In genomic region chr16:8866118-8866883, GRCh38 we compare ENCODE assay signal across 9 cellular contexts. TPM values are rescaled to one million over a fixed set of nuclear protein-coding genes. Genes with fewer than 3 reads are reported as not detected.
DNase-seq lines count a peak whose midpoint lies in the region; ATAC-seq and TF ChIP-seq lines count a peak whose summit lies in the region.
"Had no signal": no experiment of that assay in that cellular context is flagged by ENCODE, and none has a peak within 500 bp of the region (broad histone marks: within the 10 kb centered on the region; RNA-seq: fewer than 3 reads in every experiment).

No MANE protein-coding gene starts in this region.

- no peak for ATAC-seq in HG03521 (IDR thresholded peaks at IDR 0.05; ENCODE audit: unreplicated experiment)

- peaks cover 0 to 2% (median 0%) of the 10 kb centered on the region in 8 donors for H3K9me3 Mint-ChIP-seq in CD4-positive, alpha-beta memory T cell
- H3K9me3 Mint-ChIP-seq in nephron progenitor cell, result no peaks in the 10 kb centered on the region

- no peak overlapping the region for H3K4me3 ChIP-seq in CD4-positive, alpha-beta memory T cell (ENCODE audit: low read length in 2 of 2)
- H3K4me3 ChIP-seq in OCI-LY7 (ENCODE audit: low read depth, low read length, poor library complexity, severe bottlenecking) (peak overlapping the region; percentile 92), esophagus squamous epithelium (peak overlapping the region; percentile 65 to 90 (median 80))

- H3K27ac Mint-ChIP-seq in CD4-positive, alpha-beta memory T cell, result peak overlapping the region in 3 of 7 donors; percentile 17 to 72 (median 38)
- H3K27ac Mint-ChIP-seq in nephron progenitor cell, result no peak overlapping the region

- intact Hi-C loops in CD4-positive, alpha-beta memory T cell (cut with micrococcal nuclease), result loop anchor here (5.0 kb wide), 1 partner anchor 49 kb away; no protein-coding TSS in a partner anchor
- intact Hi-C loops in OCI-LY7 (cut with micrococcal nuclease; ENCODE audit: unreplicated experiment), result loop anchor here (5.0 kb wide), 2 partner anchors 71 to 271 kb away; no protein-coding TSS in a partner anchor
- intact Hi-C loops in esophagus squamous epithelium (cut with DNase I), result no loop called here

- H3K4me1 ChIP-seq in CD4-positive, alpha-beta memory T cell (ENCODE audit: insufficient read depth, low read length), result peaks cover 59% of the 10 kb centered on the region
- H3K4me1 ChIP-seq in OCI-LY7 (ENCODE audit: insufficient read depth, low read length, poor library complexity, severe bottlenecking), result peaks cover 61% of the 10 kb centered on the region
- peaks cover 46 to 94% (median 67%) of the 10 kb centered on the region in 3 donors for H3K4me1 ChIP-seq in esophagus squamous epithelium

- H3K27me3 Mint-ChIP-seq in CD4-positive, alpha-beta memory T cell, result no peaks in the 10 kb centered on the region
- peaks cover 3% of the 10 kb centered on the region for H3K27me3 Mint-ChIP-seq in nephron progenitor cell (ENCODE audit: low read depth, poor library complexity)

- H3K27me3 ChIP-seq in CD4-positive, alpha-beta memory T cell (ENCODE audit: insufficient read depth, low read length), result no peaks in the 10 kb centered on the region
- H3K27me3 ChIP-seq in esophagus squamous epithelium, result no peaks in the 10 kb centered on the region
- H3K27me3 ChIP-seq: neutrophil had no signal

- no peak overlapping the region for H2AFZ ChIP-seq in OCI-LY7 (ENCODE audit: low read length)

- no peak for DNase-seq in CD4-positive, alpha-beta memory T cell
- no peak for DNase-seq in OCI-LY7 (ENCODE audit: low spot score)
- DNase-seq in esophagus squamous epithelium (lab: John Stamatoyannopoulos, UW), result no peak
- DNase-seq in nephron progenitor cell, result peak; percentile 60
- DNase-seq in mesenteric fat pad (ENCODE audit: low spot score), result no peak
- no peak for DNase-seq in cortex of kidney (lab: John Stamatoyannopoulos, UW)
- no peak for DNase-seq in NCI-H1048 (lab: John Stamatoyannopoulos, UW)

- POLR2A ChIA-PET in CD4-positive, alpha-beta memory T cell (lab: Charles Lee; ENCODE audit: partially characterized antibody), result interaction anchor here (0.8 to 1.1 kb wide), 3 partner anchors 11 to 225 kb away, joined by 3 to 4 read pairs (median 3); partner anchors contain the start of gene HAPSTR1
- POLR2A ChIA-PET in OCI-LY7 (lab: Charles Lee), result interaction anchor here (0.6 kb wide), 1 partner anchor 8 kb away, joined by 3 read pairs; no protein-coding TSS in a partner anchor

- TF ChIP-seq CTCF in OCI-LY7 (conservative IDR thresholded peaks at IDR 0.05; ENCODE audit: low read length) (no peak), esophagus squamous epithelium (IDR thresholded peaks at IDR 0.05) (no peak), nephron progenitor cell (IDR thresholded peaks at IDR 0.05) (no peak)

- H3K9me3 ChIP-seq in CD4-positive, alpha-beta memory T cell (ENCODE audit: control insufficient read depth in 1 of 2, low read length in 2 of 2), result no peaks in the 10 kb centered on the region
- H3K9me3 ChIP-seq in OCI-LY7 (ENCODE audit: low read length), result no peaks in the 10 kb centered on the region
- H3K9me3 ChIP-seq in esophagus squamous epithelium, result no peaks in the 10 kb centered on the region
- H3K9me3 ChIP-seq: neutrophil had no signal

- TF ChIP-seq POLR2A in esophagus squamous epithelium (IDR thresholded peaks at IDR 0.05), result no peak

- H3K4me1 Mint-ChIP-seq in CD4-positive, alpha-beta memory T cell, result peaks cover 32 to 65% (median 51%) of the 10 kb centered on the region in 4 donors
- peaks cover 74% of the 10 kb centered on the region for H3K4me1 Mint-ChIP-seq in nephron progenitor cell

- no peaks in the 10 kb centered on the region for H3K9me2 ChIP-seq in OCI-LY7 (ENCODE audit: insufficient read depth, low read length)

- H3K27ac ChIP-seq in CD4-positive, alpha-beta memory T cell (ENCODE audit: low read depth, low read length), result no peak overlapping the region
- H3K27ac ChIP-seq in OCI-LY7 (ENCODE audit: low read depth, low read length, poor library complexity, severe bottlenecking) (no peak overlapping the region), esophagus squamous epithelium (peak overlapping the region; percentile 94 to 96 (median 94))

- peak overlapping the region in 6 of 8 donors; percentile 15 to 84 (median 48) for H3K4me3 Mint-ChIP-seq in CD4-positive, alpha-beta memory T cell
- peak overlapping the region; percentile 93 for H3K4me3 Mint-ChIP-seq in nephron progenitor cell

- peak overlapping the region; percentile 80 for H3K4me2 ChIP-seq in OCI-LY7 (ENCODE audit: low read length)

- no TSS peak for BruUV-seq in OCI-LY7 (replicated peaks; lab: Mats Ljungman, UMichigan)

- CTCF ChIA-PET in CD4-positive, alpha-beta memory T cell (lab: Charles Lee; ENCODE audit: partially characterized antibody), result interaction anchor here (0.6 kb wide), 1 partner anchor 14 kb away, joined by 4 read pairs; no protein-coding TSS in a partner anchor
- CTCF ChIA-PET in OCI-LY7 (lab: Charles Lee; ENCODE audit: unreplicated experiment), result no interaction called here

- H3K79me2 ChIP-seq in OCI-LY7 (ENCODE audit: insufficient read depth, low read depth, low read length), result peaks cover 70% of the 10 kb centered on the region

- no peaks in the 10 kb centered on the region for H3K36me3 ChIP-seq in CD4-positive, alpha-beta memory T cell (ENCODE audit: insufficient read depth, low read length)
- H3K36me3 ChIP-seq in OCI-LY7 (ENCODE audit: insufficient read depth, low read length), result peaks cover 50% of the 10 kb centered on the region
- peaks cover 0 to 6% (median 0%) of the 10 kb centered on the region in 3 donors for H3K36me3 ChIP-seq in esophagus squamous epithelium

- H4K20me1 ChIP-seq in OCI-LY7 (ENCODE audit: insufficient read depth, low read length), result peaks cover 24% of the 10 kb centered on the region

- WGBS in esophagus squamous epithelium, 2 donors, result 46 to 56% methylated on average over 5 to 16 of the region's 30 CpGs

- peaks cover 0 to 6% of the 10 kb centered on the region in 2 donors for H3K36me3 Mint-ChIP-seq in CD4-positive, alpha-beta memory T cell
- H3K36me3 Mint-ChIP-seq in nephron progenitor cell (ENCODE audit: low read depth), result peaks cover 4% of the 10 kb centered on the region

RNA-seq across cellular contexts. Expression of gene CARHSP1, which starts 2.5 kb away (rescaled TPM):
- 10 to 100 TPM; 39.3 to 43.2 TPM for total RNA-seq in CD4-positive, alpha-beta memory T cell
- polyA plus RNA-seq in CD4-positive, alpha-beta memory T cell, result 10 to 100 TPM; 33.2 to 57.2 TPM
- total RNA-seq in OCI-LY7 (2014; rRNA removed; shearing (Covaris generic)), result 236 and 241 TPM in 2 replicates
- 156 and 173 TPM in 2 replicates for total RNA-seq in OCI-LY7 (2022)
- 100 to 1,000 TPM in 3 of 4 donors, 10 to 100 TPM in 1; 84.5 to 244 (median 159) TPM for total RNA-seq in esophagus squamous epithelium
- total RNA-seq in mesenteric fat pad, result 90.0 TPM

RNA-seq across cellular contexts. Expression of gene LITAFD, which starts 15.8 kb away (rescaled TPM):
- not detected for total RNA-seq in CD4-positive, alpha-beta memory T cell
- not detected for polyA plus RNA-seq in CD4-positive, alpha-beta memory T cell
- not detected in 2 replicates for total RNA-seq in OCI-LY7 (2014; rRNA removed; shearing (Covaris generic))
- not detected in 2 replicates for total RNA-seq in OCI-LY7 (2022)
- not detected for total RNA-seq in esophagus squamous epithelium
- not detected for total RNA-seq in mesenteric fat pad

Comparison
In these comparisons a context has a peak if more than half of its experiments do, and no peak if none do; other contexts are left out.
1. H3K27ac ChIP-seq: peak in esophagus squamous epithelium (4 of 4); none in CD4-positive, alpha-beta memory T cell (single experiment) and OCI-LY7 (single experiment).
2. H3K4me3 ChIP-seq: peak in OCI-LY7 (single experiment) and esophagus squamous epithelium (4 of 4); none in CD4-positive, alpha-beta memory T cell (0 of 2).